ENCODE assay signal across 32 cellular contexts in the genomic region with DNA sequence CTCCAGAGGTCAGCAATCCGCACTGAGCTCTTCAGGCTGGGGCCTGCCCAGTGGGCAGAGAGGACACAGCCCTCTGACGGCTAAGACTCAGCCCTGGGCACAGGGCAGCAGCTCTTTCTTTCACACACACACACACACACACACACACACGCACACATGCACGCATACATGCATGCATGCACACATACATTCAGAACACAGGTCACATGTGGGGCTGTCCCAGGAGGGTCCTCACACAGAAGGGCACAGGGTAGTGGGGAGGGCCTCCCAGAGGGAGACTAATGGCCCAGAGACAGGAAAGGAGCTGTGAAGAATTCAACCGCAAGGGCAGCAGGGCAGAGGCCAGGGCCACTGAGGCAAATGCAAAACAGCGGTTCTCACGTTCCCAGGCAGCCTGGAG. TPM values are rescaled to one million over a fixed set of nuclear protein-coding genes. Genes with fewer than 3 reads are reported as not detected.
"Had no signal": no experiment of that assay in that cellular context is flagged by ENCODE, and none has a peak within 500 bp of the region (broad histone marks: within the 10 kb centered on the region; RNA-seq: fewer than 3 reads in every experiment).

No MANE protein-coding gene starts in this region.

- H3K27ac ChIP-seq: brain microvascular endothelial cell, colonic mucosa, esophagus muscularis mucosa, gastroesophageal sphincter had no signal

- H3K4me1 ChIP-seq: colonic mucosa, esophagus muscularis mucosa, gastroesophageal sphincter had no signal

- H3K27me3 ChIP-seq: brain microvascular endothelial cell, colonic mucosa, esophagus muscularis mucosa, gastroesophageal sphincter had no signal

- H3K4me1 Mint-ChIP-seq: activated CD4-positive, alpha-beta T cell treated with anti-CD3 and anti-CD28 coated beads for 36 hours; activated naive CD4-positive, alpha-beta T cell treated with anti-CD3 and anti-CD28 coated beads, Interleukin-2, amount 50 U/mL, for 24 hours; endodermal cell had no signal

- H3K36me3 ChIP-seq: brain microvascular endothelial cell, colonic mucosa, esophagus muscularis mucosa, gastroesophageal sphincter had no signal

- H3K27ac Mint-ChIP-seq: activated CD4-positive, alpha-beta memory T cell treated with anti-CD3 and anti-CD28 coated beads for 36 hours; activated CD4-positive, alpha-beta T cell treated with anti-CD3 and anti-CD28 coated beads for 36 hours; activated CD4-positive, alpha-beta T cell treated with anti-CD3 and anti-CD28 coated beads, Interleukin-2, amount 10 ng/mL, durations not matched to agents 24 days and 14 days; activated CD8-positive, alpha-beta memory T cell treated with anti-CD3 and anti-CD28 coated beads, Interleukin-2, amount 10 ng/mL, durations not matched to agents 7 days and 5 days; activated CD8-positive, alpha-beta T cell treated with anti-CD3 and anti-CD28 coated beads, Interleukin-2, amount 10 ng/mL, durations not matched to agents 7 days and 5 days; activated naive CD4-positive, alpha-beta T cell treated with anti-CD3 and anti-CD28 coated beads for 36 hours; activated naive CD4-positive, alpha-beta T cell treated with anti-CD3 and anti-CD28 coated beads, Interleukin-2, amount 50 U/mL, for 24 hours; activated naive CD8-positive, alpha-beta T cell treated with anti-CD3 and anti-CD28 coated beads, Interleukin-2, amount 10 ng/mL, durations not matched to agents 7 days and 5 days; activated T-helper 1 cell treated with anti-CD3 and anti-CD28 coated beads, Interleukin-12 subunit alpha, Interleukin-12 subunit beta, Interleukin-2, Interleukin-4 antibody, amounts not matched to agents 30 ng/mL and 10 ng/mL and 1 ng/mL, durations not matched to agents 14 hours and 24 hours and 36 hours; activated T-helper 2 cell treated with anti-CD3 and anti-CD28 coated beads, Interferon-gamma antibody, Interleukin-2, Interleukin-4, amounts not matched to agents 10 μg/mL and 5 μg/mL and 100 μg/mL, durations not matched to agents 14 hours and 24 hours and 36 hours; endodermal cell had no signal

- FAIRE-seq: astrocyte, bronchial epithelial cell had no signal

- H3K9me3 Mint-ChIP-seq: activated naive CD4-positive, alpha-beta T cell treated with anti-CD3 and anti-CD28 coated beads, Interleukin-2, amount 50 U/mL, for 24 hours; activated T-helper 1 cell treated with anti-CD3 and anti-CD28 coated beads, Interleukin-12 subunit alpha, Interleukin-12 subunit beta, Interleukin-2, Interleukin-4 antibody, amounts not matched to agents 30 ng/mL and 10 ng/mL and 1 ng/mL, durations not matched to agents 14 hours and 24 hours and 36 hours; activated T-helper 2 cell treated with anti-CD3 and anti-CD28 coated beads, Interferon-gamma antibody, Interleukin-2, Interleukin-4, amounts not matched to agents 10 μg/mL and 5 μg/mL and 100 μg/mL, durations not matched to agents 14 hours and 24 hours and 36 hours had no signal

- H3K36me3 Mint-ChIP-seq: activated CD4-positive, alpha-beta memory T cell treated with anti-CD3 and anti-CD28 coated beads for 36 hours; activated CD8-positive, alpha-beta memory T cell treated with anti-CD3 and anti-CD28 coated beads, Interleukin-2, amount 10 ng/mL, durations not matched to agents 7 days and 5 days; activated naive CD8-positive, alpha-beta T cell treated with anti-CD3 and anti-CD28 coated beads, Interleukin-2, amount 10 ng/mL, durations not matched to agents 7 days and 5 days had no signal

- DNase-seq: activated CD4-positive, alpha-beta memory T cell treated with anti-CD3 and anti-CD28 coated beads for 36 hours; activated CD4-positive, alpha-beta T cell treated with anti-CD3 and anti-CD28 coated beads for 36 hours; activated CD4-positive, alpha-beta T cell treated with anti-CD3 and anti-CD28 coated beads, Interleukin-2, amount 10 ng/mL, durations not matched to agents 24 days and 14 days; activated CD4-positive, CD25-positive, alpha-beta regulatory T cell; activated CD4-positive, CD25-positive, alpha-beta regulatory T cell treated with anti-CD3 and anti-CD28 coated beads, Interleukin-2, amount 50 U/mL, for 72 hours; activated CD8-positive, alpha-beta memory T cell treated with anti-CD3 and anti-CD28 coated beads, Interleukin-2, amount 10 ng/mL, durations not matched to agents 7 days and 5 days; activated CD8-positive, alpha-beta memory T cell treated with anti-CD3 and anti-CD28 coated beads, Interleukin-2, amount 50 U/mL, for 4 hours; activated CD8-positive, alpha-beta T cell treated with anti-CD3 and anti-CD28 coated beads, Interleukin-2, amount 10 ng/mL, durations not matched to agents 7 days and 5 days; activated effector memory CD4-positive, alpha-beta T cell treated with anti-CD3 and anti-CD28 coated beads, Interleukin-2, amount 50 U/mL, for 16 hours; activated naive CD4-positive, alpha-beta T cell treated with anti-CD3 and anti-CD28 coated beads for 36 hours; activated naive CD8-positive, alpha-beta T cell treated with anti-CD3 and anti-CD28 coated beads, Interleukin-2, amount 10 ng/mL, durations not matched to agents 7 days and 5 days; activated T-cell treated with anti-CD3 and anti-CD28 coated beads, Interleukin-2, amount 50 U/mL, for 1 hour; activated T-cell treated with anti-CD3 and anti-CD28 coated beads, Interleukin-2, amount 50 U/mL, for 48 hours; brain microvascular endothelial cell; colonic mucosa; effector memory CD4-positive, alpha-beta T cell; endodermal cell; erythroblast; foreskin melanocyte; T-helper 2 cell had no signal

- ATAC-seq: activated CD4-positive, alpha-beta T cell treated with anti-CD3 and anti-CD28 coated beads for 36 hours; activated CD8-positive, alpha-beta memory T cell treated with anti-CD3 and anti-CD28 coated beads, Interleukin-2, amount 10 ng/mL, durations not matched to agents 7 days and 5 days; activated CD8-positive, alpha-beta T cell treated with anti-CD3 and anti-CD28 coated beads, Interleukin-2, amount 10 ng/mL, durations not matched to agents 7 days and 5 days; gastroesophageal sphincter had no signal

- H3K9me3 ChIP-seq: colonic mucosa had no signal

- H3K4me3 Mint-ChIP-seq: activated CD4-positive, alpha-beta memory T cell treated with anti-CD3 and anti-CD28 coated beads for 36 hours; activated CD4-positive, alpha-beta T cell treated with anti-CD3 and anti-CD28 coated beads for 36 hours; activated CD4-positive, alpha-beta T cell treated with anti-CD3 and anti-CD28 coated beads, Interleukin-2, amount 10 ng/mL, durations not matched to agents 24 days and 14 days; activated CD8-positive, alpha-beta memory T cell treated with anti-CD3 and anti-CD28 coated beads, Interleukin-2, amount 10 ng/mL, durations not matched to agents 7 days and 5 days; activated CD8-positive, alpha-beta T cell treated with anti-CD3 and anti-CD28 coated beads, Interleukin-2, amount 10 ng/mL, durations not matched to agents 7 days and 5 days; activated naive CD4-positive, alpha-beta T cell treated with anti-CD3 and anti-CD28 coated beads for 36 hours; activated naive CD4-positive, alpha-beta T cell treated with anti-CD3 and anti-CD28 coated beads, Interleukin-2, amount 50 U/mL, for 24 hours; activated naive CD8-positive, alpha-beta T cell treated with anti-CD3 and anti-CD28 coated beads, Interleukin-2, amount 10 ng/mL, durations not matched to agents 7 days and 5 days; activated T-helper 1 cell treated with anti-CD3 and anti-CD28 coated beads, Interleukin-12 subunit alpha, Interleukin-12 subunit beta, Interleukin-2, Interleukin-4 antibody, amounts not matched to agents 30 ng/mL and 10 ng/mL and 1 ng/mL, durations not matched to agents 14 hours and 24 hours and 36 hours; endodermal cell had no signal

- H3K4me3 ChIP-seq: colonic mucosa, esophagus muscularis mucosa, gastroesophageal sphincter had no signal

RNA-seq across cellular contexts. Expression of a gene that starts 20.3 kb away (rescaled TPM):
- total RNA-seq: activated CD4-positive, alpha-beta memory T cell treated with anti-CD3 and anti-CD28 coated beads for 36 hours; activated CD4-positive, alpha-beta T cell treated with anti-CD3 and anti-CD28 coated beads for 36 hours; activated CD4-positive, alpha-beta T cell treated with anti-CD3 and anti-CD28 coated beads, Interleukin-2, amount 10 ng/mL, durations not matched to agents 24 days and 14 days; activated CD8-positive, alpha-beta memory T cell treated with anti-CD3 and anti-CD28 coated beads for 36 hours; activated CD8-positive, alpha-beta T cell treated with anti-CD3 and anti-CD28 coated beads, Interleukin-2, amount 10 ng/mL, durations not matched to agents 7 days and 5 days; activated naive CD4-positive, alpha-beta T cell treated with anti-CD3 and anti-CD28 coated beads for 36 hours; activated naive CD8-positive, alpha-beta T cell treated with anti-CD3 and anti-CD28 coated beads, Interleukin-2, amount 10 ng/mL, durations not matched to agents 7 days and 5 days; activated T-helper 1 cell treated with anti-CD3 and anti-CD28 coated beads, Interleukin-12 subunit alpha, Interleukin-12 subunit beta, Interleukin-2, Interleukin-4 antibody, amounts not matched to agents 30 ng/mL and 10 ng/mL and 1 ng/mL, durations not matched to agents 14 hours and 24 hours and 36 hours; activated T-helper 2 cell treated with anti-CD3 and anti-CD28 coated beads, Interferon-gamma antibody, Interleukin-2, Interleukin-4, amounts not matched to agents 10 μg/mL and 5 μg/mL and 100 μg/mL, durations not matched to agents 14 hours and 24 hours and 36 hours; astrocyte; bronchial epithelial cell; cardiac septum; colonic mucosa; dermis microvascular lymphatic vessel endothelial cell; endodermal cell; esophagus muscularis mucosa; gastroesophageal sphincter; glomerular endothelial cell; T-helper 1 cell treated with Interleukin-12 subunit alpha and Interleukin-12 subunit beta and Interleukin-4 antibody, amounts not matched to agents 30 ng/mL and 1 ng/mL, for 36 hours had no signal
